Comparison of ENCODE assay signal across 8 cellular contexts in genomic region chr1:25232027-25232865, GRCh38. TPM values are rescaled to one million over a fixed set of nuclear protein-coding genes. Genes with fewer than 3 reads are reported as not detected.
DNase-seq lines count a peak whose midpoint lies in the region; ATAC-seq and TF ChIP-seq lines count a peak whose summit lies in the region.

Gene SYF2, minus strand, starts transcription at chr1:25232502. Its CDS starts 35 bp downstream, at chr1:25232467.

- DNase-seq in DMS 273 (lab: John Stamatoyannopoulos, UW; ENCODE audit: unreplicated experiment) = peak; percentile 98
- peak; percentile 69 for DNase-seq in OCI-M2 (lab: John Stamatoyannopoulos, UW; ENCODE audit: unreplicated experiment)
- peak; percentile 83 for DNase-seq in activated T-cell treated with anti-CD3 and anti-CD28 coated beads for 4 hours
- DNase-seq in erythroblast (lab: John Stamatoyannopoulos, UW) = peak; percentile 95 to 96
- DNase-seq in mucosa of gallbladder (ENCODE audit: low spot score) = peak; percentile 94
- DNase-seq in stimulated activated CD8-positive, alpha-beta memory T cell treated with anti-CD3 and anti-CD28 coated beads, Interleukin-4, amount 100 ng/mL, for 4 hours (ENCODE audit: low read depth in 2 of 2, low spot score in 1 of 2) = peak; percentile 77 to 85

- peak; percentile 67 for ATAC-seq in GM21576 (IDR thresholded peaks at IDR 0.05; ENCODE audit: unreplicated experiment)

- no peak for TF ChIP-seq EP300 in Ishikawa (IDR thresholded peaks at IDR 0.05; ENCODE audit: borderline replicate concordance)

- no peak for TF ChIP-seq RAD21 in Ishikawa (IDR thresholded peaks at IDR 0.05; ENCODE audit: low read depth)

- TF ChIP-seq POLR2A in erythroblast (IDR thresholded peaks at IDR 0.05; ENCODE audit: low read length) = peak; percentile 84

TF ChIP-seq in Ishikawa, 13 proteins besides CTCF, POLR2A, EP300 and RAD21:
- peak; percentile 90 for TF ChIP-seq YY1 (IDR thresholded peaks at IDR 0.05; ENCODE audit: low read depth)
- TF ChIP-seq MAX (IDR thresholded peaks at IDR 0.05) = peak; percentile 63
- peak; percentile 45; the same call in 1 of the 2 replicates for TF ChIP-seq TCF12 (IDR thresholded peaks at IDR 0.05; ENCODE audit: low read depth)
- TF ChIP-seq FOXM1 (IDR thresholded peaks at IDR 0.05; ENCODE audit: borderline replicate concordance, low read depth) = no peak
- TF ChIP-seq USF1 (IDR thresholded peaks at IDR 0.05) = no peak
- peak; percentile 94 for TF ChIP-seq ZBTB7A (IDR thresholded peaks at IDR 0.05; ENCODE audit: low read depth)
- TF ChIP-seq REST (IDR thresholded peaks at IDR 0.05; ENCODE audit: low read depth) = no peak
- peak; percentile 45 for TF ChIP-seq TEAD4 (IDR thresholded peaks at IDR 0.05)
- peak; percentile 43; the same call in 1 of the 2 replicates for TF ChIP-seq EGR1 (IDR thresholded peaks at IDR 0.05)
- peak; percentile 64; the same call in 1 of the 2 replicates for TF ChIP-seq CEBPB (IDR thresholded peaks at IDR 0.05)
- TF ChIP-seq CREB1 (IDR thresholded peaks at IDR 0.05; ENCODE audit: low read depth) = peak; percentile 55
- 0 out of 2 replicates have a peak, but pooled peaks have one; percentile 16 for TF ChIP-seq NFIC (IDR thresholded peaks at IDR 0.05)
- peak; percentile 80 for TF ChIP-seq TAF1 (IDR thresholded peaks at IDR 0.05; ENCODE audit: low read depth)

RNA-seq across cellular contexts. Expression of gene SYF2, which starts in this region (rescaled TPM):
- 54.9 TPM for total RNA-seq in mucosa of gallbladder

Comparison
In these comparisons a context has a peak if more than half of its experiments do, and no peak if none do; other contexts are left out.
1. Peak in every context shown above with its lines: DNase-seq and ATAC-seq.